13 cellular contexts compared by ENCODE assay signal in genomic region chr14:75562048-75562447, GRCh38. TPM values are rescaled to one million over a fixed set of nuclear protein-coding genes. Genes with fewer than 3 reads are reported as not detected.
DNase-seq lines count a peak whose midpoint lies in the region; ATAC-seq, FAIRE-seq and TF ChIP-seq lines count a peak whose summit lies in the region.
"Had no signal": no experiment of that assay in that cellular context is flagged by ENCODE, and none has a peak within 500 bp of the region (broad histone marks: within the 10 kb centered on the region; RNA-seq: fewer than 3 reads in every experiment).

No MANE protein-coding gene starts in this region.

- no peak overlapping the region for H3K4ac ChIP-seq in mesendoderm (ENCODE audit: low read depth, low read length)

- no peak for TF ChIP-seq CTCF in natural killer cell (IDR thresholded peaks at IDR 0.05)
- no peak for TF ChIP-seq CTCF in lower leg skin (IDR thresholded peaks at IDR 0.05)

- no peak overlapping the region for H2AK5ac ChIP-seq in mesendoderm (ENCODE audit: low read length)

- H3K9me3 Mint-ChIP-seq in natural killer cell treated with Interleukin-12 subunit alpha and Interleukin-12 subunit beta and Interleukin-15 and Interleukin-18, amount 100 ng/mL, for 72 hours: peaks cover 2% of the 10 kb centered on the region
- no peaks in the 10 kb centered on the region for H3K9me3 Mint-ChIP-seq in natural killer cell
- no peaks in the 10 kb centered on the region for H3K9me3 Mint-ChIP-seq in activated T-helper 17 cell treated with anti-CD3 and anti-CD28 coated beads, Interleukin-2, amount 50 U/mL, for 72 hours

- peaks cover 4% of the 10 kb centered on the region for H3K36me3 Mint-ChIP-seq in natural killer cell treated with Interleukin-12 subunit alpha and Interleukin-12 subunit beta and Interleukin-15 and Interleukin-18, amount 100 ng/mL, for 72 hours
- H3K36me3 Mint-ChIP-seq in natural killer cell: no peaks in the 10 kb centered on the region
- peaks cover 20% of the 10 kb centered on the region for H3K36me3 Mint-ChIP-seq in activated T-helper 17 cell treated with anti-CD3 and anti-CD28 coated beads, Interleukin-2, amount 50 U/mL, for 72 hours (ENCODE audit: low read depth)

- H3K36me3 ChIP-seq in small intestine (ENCODE audit: control insufficient read depth in 2 of 2, insufficient read depth in 2 of 2, low read length in 2 of 2) (no peaks in the 10 kb centered on the region), mesendoderm (ENCODE audit: control insufficient read depth, insufficient read depth, low read length) (no peaks in the 10 kb centered on the region)
- H3K36me3 ChIP-seq: Peyer's patch, prostate gland had no signal

- H3K18ac ChIP-seq in mesendoderm (ENCODE audit: low read length): no peak overlapping the region

- no peaks in the 10 kb centered on the region for H3K79me1 ChIP-seq in mesendoderm (ENCODE audit: low read length)

- H3K4me1 Mint-ChIP-seq in natural killer cell treated with Interleukin-12 subunit alpha and Interleukin-12 subunit beta and Interleukin-15 and Interleukin-18, amount 100 ng/mL, for 72 hours (ENCODE audit: low read depth in 2 of 2): peaks cover 64 to 66% of the 10 kb centered on the region in 2 donors
- H3K4me1 Mint-ChIP-seq in natural killer cell: peaks cover 5 to 7% of the 10 kb centered on the region in 2 donors
- H3K4me1 Mint-ChIP-seq in activated T-helper 17 cell treated with anti-CD3 and anti-CD28 coated beads, Interleukin-2, amount 50 U/mL, for 72 hours: peaks cover 64% of the 10 kb centered on the region

- peak; percentile 63 for DNase-seq in natural killer cell treated with Interleukin-12 subunit alpha and Interleukin-12 subunit beta and Interleukin-15 and Interleukin-18, amount 100 ng/mL, for 72 hours (ENCODE audit: low spot score)
- DNase-seq in natural killer cell (no peak), small intestine (peak; percentile 22), mesendoderm (no peak), lower leg skin (ENCODE audit: low spot score in 2 of 2) (no peak), retina (no peak)
- DNase-seq: cortex of kidney, IMR-90, NCI-H2081 had no signal

- H3K4me3 ChIP-seq in small intestine (ENCODE audit: low read depth in 1 of 2, low read length in 2 of 2): no peak overlapping the region
- H3K4me3 ChIP-seq in mesendoderm (ENCODE audit: low read length): no peak overlapping the region
- H3K4me3 ChIP-seq in lower leg skin (ENCODE audit: low read depth, poor library complexity, severe bottlenecking): no peak overlapping the region
- H3K4me3 ChIP-seq: Peyer's patch, prostate gland had no signal

- no peak for FAIRE-seq in small intestine (lab: Jason Lieb, UNC)

- H3K27me3 Mint-ChIP-seq in natural killer cell treated with Interleukin-12 subunit alpha and Interleukin-12 subunit beta and Interleukin-15 and Interleukin-18, amount 100 ng/mL, for 72 hours: peaks cover 0 to 5% of the 10 kb centered on the region in 2 donors
- no peaks in the 10 kb centered on the region for H3K27me3 Mint-ChIP-seq in natural killer cell (ENCODE audit: low read depth in 2 of 2)
- H3K27me3 Mint-ChIP-seq in activated T-helper 17 cell treated with anti-CD3 and anti-CD28 coated beads, Interleukin-2, amount 50 U/mL, for 72 hours: no peaks in the 10 kb centered on the region

- H2BK120ac ChIP-seq in mesendoderm (ENCODE audit: low read depth, low read length): no peak overlapping the region

- no peak overlapping the region for H4K8ac ChIP-seq in mesendoderm (ENCODE audit: low read depth, low read length)

- H3K23ac ChIP-seq in mesendoderm (ENCODE audit: low read length): no peak overlapping the region

- H3K27me3 ChIP-seq in small intestine (ENCODE audit: control insufficient read depth in 2 of 2, insufficient read depth in 2 of 2, low read length in 2 of 2): no peaks in the 10 kb centered on the region
- no peaks in the 10 kb centered on the region for H3K27me3 ChIP-seq in mesendoderm (ENCODE audit: insufficient read depth, low read length, poor library complexity)
- H3K27me3 ChIP-seq: Peyer's patch had no signal

- no peak overlapping the region for H3K27ac ChIP-seq in small intestine (ENCODE audit: low read depth in 1 of 2, low read length in 1 of 2)
- H3K27ac ChIP-seq in mesendoderm (ENCODE audit: low read depth, low read length): no peak overlapping the region
- H3K27ac ChIP-seq: prostate gland had no signal

- WGBS in small intestine, 3 donors: 42 to 53% (median 44%) methylated on average over 7 of the region's 7 CpGs
- no CpG with 5 or more reads among the region's 7 CpGs for WGBS in mesendoderm (ENCODE audit: extremely low coverage, insufficient coverage, low lambda C conversion rate)
- 64 to 69% methylated on average over 7 of the region's 7 CpGs for WGBS in lower leg skin, 2 donors

- no peak overlapping the region for H3K4me2 ChIP-seq in mesendoderm (ENCODE audit: low read length)

- ATAC-seq in natural killer cell treated with Interleukin-12 subunit alpha and Interleukin-12 subunit beta and Interleukin-15 and Interleukin-18, amount 100 ng/mL, for 72 hours: peak; percentile 72 to 88
- no peak for ATAC-seq in natural killer cell
- ATAC-seq in activated T-helper 17 cell treated with anti-CD3 and anti-CD28 coated beads, Interleukin-2, amount 50 U/mL, for 72 hours (replicated peaks): peak; percentile 76
- no peak for ATAC-seq in GM19351 (IDR thresholded peaks at IDR 0.05; ENCODE audit: unreplicated experiment)

- H4K5ac ChIP-seq in mesendoderm (ENCODE audit: low read length): no peak overlapping the region

- no peaks in the 10 kb centered on the region for H3K9me3 ChIP-seq in small intestine (ENCODE audit: control insufficient read depth, low read depth)
- H3K9me3 ChIP-seq: Peyer's patch, prostate gland had no signal

- no peak overlapping the region for H2BK15ac ChIP-seq in mesendoderm (replicated peaks; ENCODE audit: low read depth)

- H3K4me3 Mint-ChIP-seq in natural killer cell treated with Interleukin-12 subunit alpha and Interleukin-12 subunit beta and Interleukin-15 and Interleukin-18, amount 100 ng/mL, for 72 hours: peak overlapping the region; percentile 76
- H3K4me3 Mint-ChIP-seq in natural killer cell: no peak overlapping the region
- H3K4me3 Mint-ChIP-seq in activated T-helper 17 cell treated with anti-CD3 and anti-CD28 coated beads, Interleukin-2, amount 50 U/mL, for 72 hours: peak overlapping the region; percentile 80

- H3K4me1 ChIP-seq in small intestine (ENCODE audit: control insufficient read depth in 2 of 2, insufficient read depth in 1 of 2, low read depth in 1 of 2, low read length in 1 of 2): no peaks in the 10 kb centered on the region
- H3K4me1 ChIP-seq in mesendoderm (ENCODE audit: control insufficient read depth, low read depth, low read length): no peaks in the 10 kb centered on the region
- H3K4me1 ChIP-seq: prostate gland had no signal

- H3K27ac Mint-ChIP-seq in natural killer cell treated with Interleukin-12 subunit alpha and Interleukin-12 subunit beta and Interleukin-15 and Interleukin-18, amount 100 ng/mL, for 72 hours: peak overlapping the region; percentile 96 to 99
- no peak overlapping the region for H3K27ac Mint-ChIP-seq in natural killer cell
- peak overlapping the region; percentile 100 for H3K27ac Mint-ChIP-seq in activated T-helper 17 cell treated with anti-CD3 and anti-CD28 coated beads, Interleukin-2, amount 50 U/mL, for 72 hours

- H3K9ac ChIP-seq in mesendoderm (ENCODE audit: low read length): no peak overlapping the region

- no peak for TF ChIP-seq POLR2A in lower leg skin (IDR thresholded peaks at IDR 0.05)

- intact Hi-C loops in natural killer cell (cut with micrococcal nuclease) (loop anchor here (5.0 kb wide), 2 partner anchors 255 to 430 kb away; no protein-coding TSS in a partner anchor), lower leg skin (cut with DNase I; ENCODE audit: low total_unique reads) (loop anchor here (5.0 kb wide), 1 partner anchor 255 kb away; no protein-coding TSS in a partner anchor)

- no peak overlapping the region for H2BK5ac ChIP-seq in mesendoderm (ENCODE audit: low read length)

- H3K56ac ChIP-seq in mesendoderm (ENCODE audit: low read length): no peak overlapping the region

- H3K79me2 ChIP-seq in mesendoderm (ENCODE audit: control insufficient read depth, insufficient read depth, low read length): no peaks in the 10 kb centered on the region

RNA-seq across cellular contexts. Expression of gene FLVCR2, which starts 16.4 kb away (rescaled TPM):
- total RNA-seq in natural killer cell treated with Interleukin-12 subunit alpha and Interleukin-12 subunit beta and Interleukin-15 and Interleukin-18, amount 100 ng/mL, for 72 hours: 10 to 100 TPM in 1 of 2 donors, 1 to 10 TPM in 1; 5.3 to 21.2 TPM
- total RNA-seq in natural killer cell (1 to 10 TPM; 1.4 to 4.8 (median 2.1) TPM), lower leg skin (10 to 100 TPM; 11.8 to 24.3 (median 16.7) TPM)
- 10 to 100 TPM in 1 of 2 donors, 1 to 10 TPM in 1; 8.5 to 18.5 TPM for total RNA-seq in activated T-helper 17 cell treated with anti-CD3 and anti-CD28 coated beads, Interleukin-2, amount 50 U/mL, for 72 hours
- polyA plus RNA-seq in small intestine: 10 to 100 TPM; 12.8 to 29.7 (median 21.3) TPM
- 3.3 TPM for polyA plus RNA-seq in mesendoderm (2013, experiment 1 of 2)
- 3.2 TPM for polyA plus RNA-seq in mesendoderm (2013, experiment 2 of 2)

RNA-seq across cellular contexts. Expression of gene BATF, which starts 39.8 kb away (rescaled TPM):
- 100 to 1,000 TPM; 219 to 220 TPM for total RNA-seq in natural killer cell treated with Interleukin-12 subunit alpha and Interleukin-12 subunit beta and Interleukin-15 and Interleukin-18, amount 100 ng/mL, for 72 hours
- total RNA-seq in natural killer cell (10 to 100 TPM; 12.6 to 32.5 (median 21.4) TPM), lower leg skin (1 to 10 TPM; 2.1 to 7.3 (median 4.6) TPM)
- 100 to 1,000 TPM; 123 to 211 TPM for total RNA-seq in activated T-helper 17 cell treated with anti-CD3 and anti-CD28 coated beads, Interleukin-2, amount 50 U/mL, for 72 hours
- polyA plus RNA-seq in small intestine: 1 to 10 TPM; 4.0 to 5.9 (median 5.4) TPM
- polyA plus RNA-seq in mesendoderm (2013, experiment 1 of 2): not detected
- not detected for polyA plus RNA-seq in mesendoderm (2013, experiment 2 of 2)
- total RNA-seq: IMR-90 had no signal
- polyA plus RNA-seq: IMR-90 had no signal

Comparison
In these comparisons a context has a peak if more than half of its experiments do, and no peak if none do; other contexts are left out.
1. ATAC-seq: peak in natural killer cell treated with Interleukin-12 subunit alpha and Interleukin-12 subunit beta and Interleukin-15 and Interleukin-18, amount 100 ng/mL, for 72 hours (2 of 2) and activated T-helper 17 cell treated with anti-CD3 and anti-CD28 coated beads, Interleukin-2, amount 50 U/mL, for 72 hours (single experiment); none in natural killer cell (0 of 3) and GM19351 (single experiment).
2. DNase-seq: peak in natural killer cell treated with Interleukin-12 subunit alpha and Interleukin-12 subunit beta and Interleukin-15 and Interleukin-18, amount 100 ng/mL, for 72 hours (single experiment) and small intestine (single experiment); none in natural killer cell (single experiment), mesendoderm (single experiment), lower leg skin (0 of 2) and retina (single experiment).
3. H3K27ac Mint-ChIP-seq: peak in natural killer cell treated with Interleukin-12 subunit alpha and Interleukin-12 subunit beta and Interleukin-15 and Interleukin-18, amount 100 ng/mL, for 72 hours (2 of 2) and activated T-helper 17 cell treated with anti-CD3 and anti-CD28 coated beads, Interleukin-2, amount 50 U/mL, for 72 hours (single experiment); none in natural killer cell (0 of 2).